In the genomic region with DNA sequence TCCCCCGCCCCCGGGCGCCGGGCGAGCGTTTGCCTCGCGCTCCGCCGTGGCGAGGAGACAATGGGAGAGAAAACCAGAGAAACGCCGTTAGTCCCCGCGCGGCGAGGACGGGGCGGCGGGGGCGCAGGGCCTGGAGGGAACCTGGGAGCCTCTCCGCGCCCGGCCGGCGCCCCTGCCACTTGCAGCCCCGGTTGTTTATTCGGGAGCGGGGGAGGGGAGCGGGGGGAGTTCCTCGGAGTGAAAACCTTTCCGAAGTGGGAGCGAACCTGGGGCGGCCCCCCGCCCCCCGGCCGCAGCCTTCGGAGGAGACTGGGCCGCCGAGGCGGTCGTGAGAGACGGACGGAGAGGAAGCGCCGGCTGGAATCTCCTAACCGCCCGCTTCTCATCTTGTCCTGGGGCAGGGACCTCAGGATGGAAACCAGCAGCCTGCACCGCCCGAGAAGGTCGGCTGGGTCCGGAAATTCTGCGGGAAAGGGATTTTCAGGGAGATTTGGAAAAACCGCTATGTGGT, we compare ENCODE assay signal across 8 cellular contexts. TPM values are rescaled to one million over a fixed set of nuclear protein-coding genes. Genes with fewer than 3 reads are reported as not detected.
A peak's percentile ranks its signal among the peaks of the same experiment; 100 is the strongest.
DNase-seq lines count a peak whose midpoint lies in the region; ATAC-seq and TF ChIP-seq lines count a peak whose summit lies in the region.

No MANE protein-coding gene starts in this region.

- POLR2A ChIA-PET in activated CD4-positive, alpha-beta memory T cell treated with anti-CD3 and anti-CD28 coated beads, Interleukin-2, amount 10 ng/mL, durations not matched to agents 7 days and 5 days (lab: Charles Lee), result interaction anchor here (0.8 to 6.9 kb wide), 20 partner anchors 10 to 264 kb away, joined by 3 to 68 read pairs (median 5); a partner anchor contains a TSS

- in situ Hi-C loops in GM13977 (cut with MboI; ENCODE audit: low pct_unique_long_range_greater_than_20kb, low sequenced_read_pairs, unreplicated experiment), result no loop called here

- peaks cover 5% of the 10 kb centered on the region for H4K20me1 ChIP-seq in osteoblast (ENCODE audit: insufficient read depth, low read length)

- peak overlapping the region; percentile 93 for H3K27ac Mint-ChIP-seq in activated CD4-positive, alpha-beta memory T cell treated with anti-CD3 and anti-CD28 coated beads, Interleukin-2, amount 10 ng/mL, durations not matched to agents 7 days and 5 days

- H3K9me3 ChIP-seq in esophagus squamous epithelium, result no peaks in the 10 kb centered on the region
- H3K9me3 ChIP-seq in osteoblast (ENCODE audit: low read depth, low read length), result no peaks in the 10 kb centered on the region

- H3K27me3 ChIP-seq in esophagus squamous epithelium, result peaks cover 0 to 18% (median 0%) of the 10 kb centered on the region in 4 donors
- no peaks in the 10 kb centered on the region for H3K27me3 ChIP-seq in osteoblast (ENCODE audit: insufficient read depth, low read length)

- peaks cover 0 to 16% (median 0%) of the 10 kb centered on the region in 3 donors for H3K36me3 ChIP-seq in esophagus squamous epithelium
- peaks cover 33% of the 10 kb centered on the region for H3K36me3 ChIP-seq in osteoblast (ENCODE audit: insufficient read depth, low read length)

- H3K9me3 Mint-ChIP-seq in activated CD4-positive, alpha-beta memory T cell treated with anti-CD3 and anti-CD28 coated beads, Interleukin-2, amount 10 ng/mL, durations not matched to agents 7 days and 5 days, result no peaks in the 10 kb centered on the region

- peak overlapping the region; percentile 57 for H2AFZ ChIP-seq in osteoblast (ENCODE audit: low read length)

- peaks cover 50% of the 10 kb centered on the region for H3K79me2 ChIP-seq in osteoblast (ENCODE audit: insufficient read depth, low read length)

- peaks cover 66% of the 10 kb centered on the region for H3K4me1 Mint-ChIP-seq in activated CD4-positive, alpha-beta memory T cell treated with anti-CD3 and anti-CD28 coated beads, Interleukin-2, amount 10 ng/mL, durations not matched to agents 7 days and 5 days

- WGBS in esophagus squamous epithelium, 2 donors, result 0 to 4% methylated on average over 5 to 12 of the region's 54 CpGs

- intact Hi-C loops in esophagus squamous epithelium (cut with DNase I), result no loop called here
- intact Hi-C loops in posterior vena cava (cut with DNase I), result no loop called here

- no peak for TF ChIP-seq POLR2A in esophagus squamous epithelium (IDR thresholded peaks at IDR 0.05)

- ATAC-seq in HG03280 (IDR thresholded peaks at IDR 0.05; ENCODE audit: unreplicated experiment) (peak; percentile 4), GM18519 (IDR thresholded peaks at IDR 0.05; ENCODE audit: low FRiP score, unreplicated experiment) (no peak)

- H3K27ac ChIP-seq in esophagus squamous epithelium (peak overlapping the region; percentile 87 to 98 (median 92)), osteoblast (ENCODE audit: low read depth, low read length) (peak overlapping the region; percentile 85)

- peak overlapping the region; percentile 99 for H3K4me2 ChIP-seq in osteoblast (ENCODE audit: insufficient read depth, low read length)

- DNase-seq in AG20443 (ENCODE audit: low spot score) (peak; percentile 43), esophagus squamous epithelium (lab: John Stamatoyannopoulos, UW) (no peak), osteoblast (ENCODE audit: insufficient read length, low spot score, missing footprints) (peak; percentile 91), GM13977 (ENCODE audit: low spot score) (no peak), posterior vena cava (ENCODE audit: low spot score) (no peak)
- DNase-seq in activated CD4-positive, alpha-beta memory T cell treated with anti-CD3 and anti-CD28 coated beads, Interleukin-2, amount 10 ng/mL, durations not matched to agents 7 days and 5 days, result peak; percentile 28

- H3K4me1 ChIP-seq in esophagus squamous epithelium (peaks cover 0 to 64% (median 21%) of the 10 kb centered on the region in 3 donors), osteoblast (ENCODE audit: insufficient read depth, low read length) (peaks cover 33% of the 10 kb centered on the region)

- peak overlapping the region; percentile 86 for H3K4me3 Mint-ChIP-seq in activated CD4-positive, alpha-beta memory T cell treated with anti-CD3 and anti-CD28 coated beads, Interleukin-2, amount 10 ng/mL, durations not matched to agents 7 days and 5 days

- H3K27me3 Mint-ChIP-seq in activated CD4-positive, alpha-beta memory T cell treated with anti-CD3 and anti-CD28 coated beads, Interleukin-2, amount 10 ng/mL, durations not matched to agents 7 days and 5 days, result peaks cover 1% of the 10 kb centered on the region

- H3K4me3 ChIP-seq in esophagus squamous epithelium (peak overlapping the region; percentile 41 to 84 (median 71)), osteoblast (ENCODE audit: insufficient read depth, low read length) (peak overlapping the region; percentile 82)

- TF ChIP-seq CTCF in esophagus squamous epithelium (IDR thresholded peaks at IDR 0.05), result no peak
- TF ChIP-seq CTCF in osteoblast (IDR thresholded peaks at IDR 0.05; ENCODE audit: extremely low read depth, low read depth, low read length), result no peak
- TF ChIP-seq CTCF in GM13977 (IDR thresholded peaks at IDR 0.05; ENCODE audit: extremely low read depth, insufficient read depth, missing control alignments), result no peak

- H3K36me3 Mint-ChIP-seq in activated CD4-positive, alpha-beta memory T cell treated with anti-CD3 and anti-CD28 coated beads, Interleukin-2, amount 10 ng/mL, durations not matched to agents 7 days and 5 days (ENCODE audit: low read depth), result peaks cover 57% of the 10 kb centered on the region

- CTCF ChIA-PET in activated CD4-positive, alpha-beta memory T cell treated with anti-CD3 and anti-CD28 coated beads, Interleukin-2, amount 10 ng/mL, durations not matched to agents 7 days and 5 days (lab: Charles Lee), result interaction anchor here (0.9 to 1.7 kb wide), 5 partner anchors 11 to 77 kb away, joined by 3 to 8 read pairs (median 5); no protein-coding TSS in a partner anchor

RNA-seq across cellular contexts. Expression of a gene that starts 0.8 kb away (rescaled TPM):
- total RNA-seq in activated CD4-positive, alpha-beta memory T cell treated with anti-CD3 and anti-CD28 coated beads, Interleukin-2, amount 10 ng/mL, durations not matched to agents 7 days and 5 days, result 10 to 100 TPM; 89.8 to 92.9 TPM
- 10 to 100 TPM in 2 of 4 donors, 1 to 10 TPM in 2; 6.0 to 46.9 (median 13.3) TPM for total RNA-seq in esophagus squamous epithelium
- total RNA-seq in osteoblast, result 74.2 and 80.2 TPM in 2 replicates
- total RNA-seq in posterior vena cava, result 100 to 1,000 TPM in 1 of 2 donors, 10 to 100 TPM in 1; 55.6 to 103 TPM

Comparison
In these comparisons a context has a peak if more than half of its experiments do, and no peak if none do; other contexts are left out.
1. DNase-seq: peak in AG20443 (single experiment), activated CD4-positive, alpha-beta memory T cell treated with anti-CD3 and anti-CD28 coated beads, Interleukin-2, amount 10 ng/mL, durations not matched to agents 7 days and 5 days (single experiment) and osteoblast (single experiment); none in esophagus squamous epithelium (single experiment), GM13977 (single experiment) and posterior vena cava (single experiment).